Comparison of ENCODE assay signal across 8 cellular contexts in the genomic region with DNA sequence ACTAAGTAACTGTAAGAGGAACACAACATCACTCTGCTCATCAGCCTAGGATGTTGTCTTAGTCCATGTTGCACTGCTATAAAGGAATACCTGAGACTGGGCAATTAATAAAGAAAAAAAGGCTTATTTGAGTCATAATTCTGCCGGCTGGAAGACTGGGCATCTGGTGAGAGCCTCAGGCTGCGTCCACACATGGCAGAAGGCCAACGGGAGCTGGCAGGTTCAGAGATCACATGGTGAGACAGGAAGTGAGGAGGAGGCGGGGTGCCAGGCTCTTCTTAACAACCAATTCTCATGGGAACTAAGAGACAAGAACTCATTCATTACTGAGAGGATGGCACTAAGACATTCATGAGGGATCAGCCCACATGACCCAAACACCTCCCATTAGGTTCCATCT. TPM values are rescaled to one million over a fixed set of nuclear protein-coding genes. Genes with fewer than 3 reads are reported as not detected.
A peak's percentile ranks its signal among the peaks of the same experiment; 100 is the strongest.
DNase-seq lines count a peak whose midpoint lies in the region; ATAC-seq and TF ChIP-seq lines count a peak whose summit lies in the region.

No MANE protein-coding gene starts in this region.

- CTCF ChIA-PET in A673 (lab: Charles Lee): no interaction called here

- POLR2A ChIA-PET in A673 (lab: Charles Lee; ENCODE audit: low non-redundant PET): no interaction called here

- 9 to 14% methylated on average over 4 of the region's 4 CpGs for WGBS in aorta, 2 donors

- H3K9me3 ChIP-seq in A673 (ENCODE audit: low read depth, low read length, poor library complexity, severe bottlenecking) (no peaks in the 10 kb centered on the region), aorta (ENCODE audit: control insufficient read depth, low read length) (no peaks in the 10 kb centered on the region)

- H3K4me1 ChIP-seq in A673 (ENCODE audit: insufficient read depth, low read length, poor library complexity, severe bottlenecking): peaks cover 13% of the 10 kb centered on the region
- H3K4me1 ChIP-seq in aorta (ENCODE audit: control insufficient read depth in 1 of 2, insufficient read depth in 2 of 2, low read length in 2 of 2): no peaks in the 10 kb centered on the region

- intact Hi-C loops in A673 (cut with micrococcal nuclease; ENCODE audit: unreplicated experiment): loop anchor here (10.0 kb wide), 1 partner anchor 154 kb away; the partner anchor contains the start of gene PSTPIP2
- intact Hi-C loops in aorta (cut with DNase I): no loop called here

- H3K27ac ChIP-seq in A673 (ENCODE audit: low read depth, low read length, poor library complexity, severe bottlenecking) (no peak overlapping the region), aorta (ENCODE audit: low read depth in 1 of 2, low read length in 2 of 2) (no peak overlapping the region)

- no TSS peak for BruUV-seq in A673 (replicated peaks; lab: Mats Ljungman, UMichigan)

- no peak for ATAC-seq in aorta (ENCODE audit: low FRiP score)
- ATAC-seq in GM18502 (IDR thresholded peaks at IDR 0.05; ENCODE audit: poor library complexity, unreplicated experiment): no peak
- no peak for ATAC-seq in GM18873 (IDR thresholded peaks at IDR 0.05; ENCODE audit: low FRiP score, unreplicated experiment)

- H3K36me3 ChIP-seq in A673 (ENCODE audit: insufficient read depth, low read length, poor library complexity, severe bottlenecking) (peaks cover 13% of the 10 kb centered on the region), aorta (ENCODE audit: control insufficient read depth in 1 of 2, insufficient read depth in 2 of 2, low read length in 1 of 2) (peaks cover 7 to 10% of the 10 kb centered on the region in 2 donors)

- no peak for TF ChIP-seq CTCF in A673 (conservative IDR thresholded peaks at IDR 0.05; ENCODE audit: low read depth, low read length)

- H3K4me3 ChIP-seq in A673 (ENCODE audit: low read depth, low read length, poor library complexity, severe bottlenecking) (no peak overlapping the region), aorta (ENCODE audit: low read length in 2 of 2) (no peak overlapping the region)

- DNase-seq in A673 (ENCODE audit: low spot score) (peak; percentile 84), LHCN-M2 (ENCODE audit: low read depth) (peak; percentile 87), amniotic epithelial cell (ENCODE audit: low read depth) (peak; percentile 80), iris pigment epithelial cell (ENCODE audit: low read depth) (peak; percentile 73), aorta (peak; percentile 82 to 90), SKM-1 (lab: John Stamatoyannopoulos, UW; ENCODE audit: unreplicated experiment) (no peak)

- no peaks in the 10 kb centered on the region for H3K27me3 ChIP-seq in A673 (replicated peaks; ENCODE audit: insufficient read depth, low read depth, low read length, poor library complexity)
- no peaks in the 10 kb centered on the region for H3K27me3 ChIP-seq in aorta (ENCODE audit: control insufficient read depth in 1 of 2, insufficient read depth in 2 of 2, low read length in 1 of 2)

RNA-seq across cellular contexts. Expression of gene EPG5, which starts 46.8 kb away (rescaled TPM):
- total RNA-seq in A673 (2021) (15.2 and 16.7 TPM in 2 replicates), LHCN-M2 (2014; rRNA removed) (51.0 and 66.7 TPM in 2 replicates), aorta (10 to 100 TPM; 28.4 to 37.3 TPM)
- polyA plus RNA-seq in LHCN-M2 (2012): 28.7 TPM
- 10 to 100 TPM in 1 of 2 donors, 1 to 10 TPM in 1; 2.5 to 11.3 TPM for polyA plus RNA-seq in aorta
